ENCODE assay signal across 1 cellular context in genomic region chr14:68968721-68969120, GRCh38.
TF ChIP-seq lines count a peak whose summit lies in the region.

No MANE protein-coding gene starts in this region.

TF ChIP-seq in GM23338, 12 proteins besides CTCF, POLR2A, EP300 and RAD21 (continued from another document):
- TF ChIP-seq REST (IDR thresholded peaks at IDR 0.05; ENCODE audit: unreplicated experiment) (no peak), ETS1 (IDR thresholded peaks at IDR 0.05) (no peak), STAT1 (IDR thresholded peaks at IDR 0.05; ENCODE audit: unreplicated experiment) (no peak), JUNB (IDR thresholded peaks at IDR 0.05; ENCODE audit: unreplicated experiment) (no peak), EZH2 (IDR thresholded peaks at IDR 0.05; ENCODE audit: low read depth, unreplicated experiment) (no peak), ZNF462 (CRISPR knock-in tag; IDR thresholded peaks at IDR 0.05) (no peak)
TF ChIP-seq in GM23338: peak in this region for 0.
